ENCODE assay signal across 14 cellular contexts in the genomic region with DNA sequence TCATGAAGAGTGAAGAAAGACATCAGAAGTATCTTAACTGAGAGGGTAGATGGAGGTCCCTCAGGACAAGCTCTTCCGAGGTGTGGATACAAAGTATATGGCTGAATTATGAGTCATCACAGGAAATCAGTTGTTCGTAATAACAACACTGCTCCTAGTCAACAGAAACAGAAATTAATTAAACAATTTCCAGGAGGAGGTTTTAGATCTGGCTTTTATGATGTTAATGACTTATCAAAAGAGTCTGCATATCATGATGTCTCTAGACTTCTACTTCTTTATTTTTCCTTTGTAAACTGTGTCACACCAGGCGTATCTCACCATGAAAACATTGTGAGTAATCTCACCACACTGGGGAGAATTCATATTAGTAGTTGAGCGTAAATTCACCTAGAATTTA. TPM values are rescaled to one million over a fixed set of nuclear protein-coding genes. Genes with fewer than 3 reads are reported as not detected.
A peak's percentile ranks its signal among the peaks of the same experiment; 100 is the strongest.
DNase-seq lines count a peak whose midpoint lies in the region; ATAC-seq and TF ChIP-seq lines count a peak whose summit lies in the region.
"Had no signal": no experiment of that assay in that cellular context is flagged by ENCODE, and none has a peak within 500 bp of the region (broad histone marks: within the 10 kb centered on the region; RNA-seq: fewer than 3 reads in every experiment).

No MANE protein-coding gene starts in this region.

- intact Hi-C loops in Calu3 (cut with micrococcal nuclease; ENCODE audit: unreplicated experiment), result no loop called here

- BruUV-seq in Calu3 (replicated peaks; lab: Mats Ljungman, UMichigan), result no TSS peak

- peaks cover 0 to 4% (median 0%) of the 10 kb centered on the region in 11 experiments; a peak in 2 of 22 replicates for H3K36me3 ChIP-seq in BLaER1 treated with 17β-estradiol and CSF1 and Interleukin-3, amounts not matched to agents 10 nM and 100 nM

- TF ChIP-seq CTCF in epithelial cell of esophagus (IDR thresholded peaks at IDR 0.05; ENCODE audit: insufficient read depth, low read depth, low read length, missing control alignments) (no peak), Calu3 (IDR thresholded peaks at IDR 0.05; ENCODE audit: unreplicated experiment) (no peak), nephron progenitor cell (IDR thresholded peaks at IDR 0.05) (no peak)

- CTCF ChIA-PET in Calu3 (lab: Charles Lee), result interaction anchor here (0.6 to 1.5 kb wide), 3 partner anchors 61 to 148 kb away, joined by 3 read pairs; no protein-coding TSS in a partner anchor

- H3K36me3 Mint-ChIP-seq in Calu3 (ENCODE audit: insufficient read depth, unreplicated experiment) (peaks cover 4% of the 10 kb centered on the region), nephron progenitor cell (ENCODE audit: low read depth) (no peaks in the 10 kb centered on the region)
- H3K36me3 Mint-ChIP-seq: naive thymus-derived CD8-positive, alpha-beta T cell had no signal

- H3K27me3 Mint-ChIP-seq in Calu3 (ENCODE audit: unreplicated experiment), result no peaks in the 10 kb centered on the region
- peaks cover 9% of the 10 kb centered on the region for H3K27me3 Mint-ChIP-seq in nephron progenitor cell (ENCODE audit: low read depth, poor library complexity)
- H3K27me3 Mint-ChIP-seq: naive thymus-derived CD8-positive, alpha-beta T cell had no signal

- H3K9me3 ChIP-seq in BLaER1 treated with 17β-estradiol and CSF1 and Interleukin-3, amounts not matched to agents 10 nM and 100 nM (replicated peaks in 1 of 11), result peaks cover 0 to 14% (median 4%) of the 10 kb centered on the region in 11 experiments; a peak in 3 of 22 replicates

- H3K9me3 Mint-ChIP-seq in Calu3 (ENCODE audit: low read depth, unreplicated experiment) (no peaks in the 10 kb centered on the region), nephron progenitor cell (no peaks in the 10 kb centered on the region)

- H3K4me1 Mint-ChIP-seq in Calu3 (ENCODE audit: low read depth, unreplicated experiment), result peaks cover 70% of the 10 kb centered on the region
- no peaks in the 10 kb centered on the region for H3K4me1 Mint-ChIP-seq in nephron progenitor cell

- peaks cover 0 to 20% (median 0%) of the 10 kb centered on the region in 11 experiments; a peak in 4 of 22 replicates for H4K20me1 ChIP-seq in BLaER1 treated with 17β-estradiol and CSF1 and Interleukin-3, amounts not matched to agents 10 nM and 100 nM

- H3K27ac ChIP-seq in BLaER1 treated with 17β-estradiol and CSF1 and Interleukin-3, amounts not matched to agents 10 nM and 100 nM, result no peak overlapping the region
- H3K27ac ChIP-seq: coronary artery, VCaP had no signal

- H3K27ac Mint-ChIP-seq in Calu3 (ENCODE audit: unreplicated experiment) (no peak overlapping the region), nephron progenitor cell (no peak overlapping the region)

- no peaks in the 10 kb centered on the region for H3K27me3 ChIP-seq in BLaER1 treated with 17β-estradiol and CSF1 and Interleukin-3, amounts not matched to agents 10 nM and 100 nM

- H3K4me3 Mint-ChIP-seq in Calu3 (ENCODE audit: low read depth, unreplicated experiment) (no peak overlapping the region), nephron progenitor cell (no peak overlapping the region)
- H3K4me3 Mint-ChIP-seq: naive thymus-derived CD8-positive, alpha-beta T cell had no signal

- no peak overlapping the region for H3K9ac ChIP-seq in BLaER1 treated with 17β-estradiol and CSF1 and Interleukin-3, amounts not matched to agents 10 nM and 100 nM

- H3K4me2 ChIP-seq in BLaER1 treated with 17β-estradiol and CSF1 and Interleukin-3, amounts not matched to agents 10 nM and 100 nM, result peak overlapping the region; percentile 11 to 57 (median 31); a peak in 21 of 22 replicates

- H3K4me1 ChIP-seq in BLaER1 treated with 17β-estradiol and CSF1 and Interleukin-3, amounts not matched to agents 10 nM and 100 nM, result peaks cover 8 to 38% (median 11%) of the 10 kb centered on the region in 10 experiments

- H3K4me3 ChIP-seq in BLaER1 treated with 17β-estradiol and CSF1 and Interleukin-3, amounts not matched to agents 10 nM and 100 nM, result no peak overlapping the region
- no peak overlapping the region for H3K4me3 ChIP-seq in epithelial cell of esophagus (ENCODE audit: low read length)
- H3K4me3 ChIP-seq: coronary artery had no signal

- ATAC-seq in GM18870 (IDR thresholded peaks at IDR 0.05; ENCODE audit: unreplicated experiment), result peak; percentile 69
- ATAC-seq: naive thymus-derived CD8-positive, alpha-beta T cell had no signal

- peak; percentile 57 for DNase-seq in M059J (ENCODE audit: low read depth)
- DNase-seq in epithelial cell of esophagus (ENCODE audit: low read depth), result peak; percentile 39
- no peak for DNase-seq in Calu3
- no peak for DNase-seq in AG08396 (ENCODE audit: low spot score)
- DNase-seq in nephron progenitor cell, result no peak
- DNase-seq in NK-92 (lab: John Stamatoyannopoulos, UW; ENCODE audit: unreplicated experiment), result no peak
- DNase-seq: naive thymus-derived CD8-positive, alpha-beta T cell; NCI-H1105 treated with DMSO at 0.1 percent for 48 hours; NCI-H526 treated with DMSO at 0.1 percent for 48 hours; SHP77 had no signal

RNA-seq across cellular contexts. Expression of a gene that starts 31.2 kb away (rescaled TPM):
- 7.7 and 15.4 TPM in 2 replicates for total RNA-seq in M059J (2014; rRNA removed; shearing (Covaris generic))
- 124 and 136 TPM in 2 replicates for total RNA-seq in Calu3 (2022)

Comparison
In these comparisons a context has a peak if more than half of its experiments do, and no peak if none do; other contexts are left out.
1. DNase-seq: peak in M059J (single experiment) and epithelial cell of esophagus (single experiment); none in Calu3 (single experiment), AG08396 (single experiment), nephron progenitor cell (single experiment) and NK-92 (single experiment).